Comparison of ENCODE assay signal across 10 cellular contexts in genomic region chr6:153705429-153705828, GRCh38.
"Had no signal": no experiment of that assay in that cellular context is flagged by ENCODE, and none has a peak within 500 bp of the region (broad histone marks: within the 10 kb centered on the region; RNA-seq: fewer than 3 reads in every experiment).

No MANE protein-coding gene starts in this region.

- ATAC-seq: GM23338, HCT116 had no signal

- FAIRE-seq: H1, H54 had no signal

- H3K9me3 ChIP-seq: HAP-1 had no signal

- H2AFZ ChIP-seq: GM23338 had no signal

- DNase-seq: GOT3, H7, H9, HCEC 1CT, HFFc6 had no signal

- H3K4me3 ChIP-seq: GM23338, HAP-1 had no signal

- H3K36me3 ChIP-seq: HAP-1 had no signal

- H3K4me2 ChIP-seq: GM23338 had no signal

- H3K4me1 ChIP-seq: HAP-1 had no signal
